ENCODE assay signal across 10 cellular contexts in genomic region chr16:22424161-22424937, GRCh38. TPM values are rescaled to one million over a fixed set of nuclear protein-coding genes. Genes with fewer than 3 reads are reported as not detected.
A peak's percentile ranks its signal among the peaks of the same experiment; 100 is the strongest.
DNase-seq lines count a peak whose midpoint lies in the region; ATAC-seq and TF ChIP-seq lines count a peak whose summit lies in the region.
"Had no signal": no experiment of that assay in that cellular context is flagged by ENCODE, and none has a peak within 500 bp of the region (broad histone marks: within the 10 kb centered on the region; RNA-seq: fewer than 3 reads in every experiment).

No MANE protein-coding gene starts in this region.

- POLR2A ChIA-PET in WTC11 (lab: Charles Lee), result no interaction called here

- H3K27ac Mint-ChIP-seq in WTC11, result peak overlapping the region; percentile 85

- H3K27me3 Mint-ChIP-seq in WTC11 (ENCODE audit: low read depth), result no peaks in the 10 kb centered on the region

- DNase-seq in AG20443 (ENCODE audit: low spot score), result peak; percentile 52
- DNase-seq in WTC11 (ENCODE audit: low spot score), result no peak
- no peak for DNase-seq in left ventricle myocardium inferior
- peak; percentile 31 for DNase-seq in prostate gland (ENCODE audit: low spot score)
- no peak for DNase-seq in NCI-H345 (lab: John Stamatoyannopoulos, UW)
- no peak for DNase-seq in CD1c-positive myeloid dendritic cell (ENCODE audit: extremely low spot score)
- DNase-seq: dermis blood vessel endothelial cell, DMS153 had no signal

- H3K27me3 ChIP-seq in left ventricle myocardium inferior (ENCODE audit: low read depth), result no peaks in the 10 kb centered on the region
- no peaks in the 10 kb centered on the region for H3K27me3 ChIP-seq in prostate gland (replicated peaks; ENCODE audit: insufficient read depth)

- peaks cover 63% of the 10 kb centered on the region for H3K36me3 ChIP-seq in left ventricle myocardium inferior
- peaks cover 0 to 7% of the 10 kb centered on the region in 2 donors for H3K36me3 ChIP-seq in prostate gland

- H3K4me1 ChIP-seq in left ventricle myocardium inferior (peaks cover 16% of the 10 kb centered on the region), prostate gland (replicated peaks) (no peaks in the 10 kb centered on the region)

- no peak for TF ChIP-seq CTCF in WTC11 (IDR thresholded peaks at IDR 0.05)
- no peak for TF ChIP-seq CTCF in left ventricle myocardium inferior (IDR thresholded peaks at IDR 0.05; ENCODE audit: borderline replicate concordance)
- no peak for TF ChIP-seq CTCF in prostate gland (IDR thresholded peaks at IDR 0.05)

- H3K27ac ChIP-seq in left ventricle myocardium inferior (replicated peaks), result peak overlapping the region; percentile 72
- peak overlapping the region; percentile 67 to 78 for H3K27ac ChIP-seq in prostate gland

- CTCF ChIA-PET in WTC11 (lab: Charles Lee), result interaction anchor here (0.5 to 1.8 kb wide), 2 partner anchors 10 to 1593 kb away, joined by 4 read pairs; no protein-coding TSS in a partner anchor

- H3K4me3 ChIP-seq in left ventricle myocardium inferior (peak overlapping the region; percentile 43), prostate gland (no peak overlapping the region)

- TF ChIP-seq POLR2A in prostate gland (IDR thresholded peaks at IDR 0.05), result no peak

- intact Hi-C loops in left ventricle myocardium inferior (cut with micrococcal nuclease) (no loop called here), prostate gland (cut with DNase I) (no loop called here)

- H3K36me3 Mint-ChIP-seq in WTC11, result peaks cover 32% of the 10 kb centered on the region

- 56% methylated on average over 22 of the region's 22 CpGs for WGBS in prostate gland

- H3K9me3 Mint-ChIP-seq in WTC11, result peaks cover 5% of the 10 kb centered on the region

- H3K4me1 Mint-ChIP-seq in WTC11, result 0 out of 2 replicates have a peak, but pooled peaks cover 2% of the 10 kb centered on the region

- H3K4me3 Mint-ChIP-seq in WTC11, result no peak overlapping the region

- H3K9me3 ChIP-seq in left ventricle myocardium inferior (replicated peaks), result no peaks in the 10 kb centered on the region
- no peaks in the 10 kb centered on the region for H3K9me3 ChIP-seq in prostate gland

- no peak for ATAC-seq in WTC11
- no peak for ATAC-seq in GM21360 (IDR thresholded peaks at IDR 0.05; ENCODE audit: unreplicated experiment)
- ATAC-seq in HG02973 (IDR thresholded peaks at IDR 0.05; ENCODE audit: unreplicated experiment), result no peak

TF ChIP-seq in WTC11, 78 proteins besides CTCF, POLR2A, EP300 and RAD21:
- no peak for TF ChIP-seq GRHL2 (CRISPR knock-in tag; IDR thresholded peaks at IDR 0.05; ENCODE audit: insufficient replicate concordance, severe bottlenecking)
TF ChIP-seq in WTC11: peak in this region for 0.

RNA-seq across cellular contexts. Expression of gene CDR2, which starts 49.9 kb away (rescaled TPM):
- 25.4 to 40.9 TPM (median 29.1 TPM) in 3 replicates for total RNA-seq in WTC11 (2021)
- 6.8 TPM for total RNA-seq in left ventricle myocardium inferior
- total RNA-seq in prostate gland, result 10 to 100 TPM; 24.5 to 31.9 TPM

Comparison
In these comparisons a context has a peak if more than half of its experiments do, and no peak if none do; other contexts are left out.
1. DNase-seq: peak in AG20443 (single experiment) and prostate gland (single experiment); none in WTC11 (single experiment), left ventricle myocardium inferior (single experiment), NCI-H345 (single experiment) and CD1c-positive myeloid dendritic cell (single experiment).